In the genomic region with DNA sequence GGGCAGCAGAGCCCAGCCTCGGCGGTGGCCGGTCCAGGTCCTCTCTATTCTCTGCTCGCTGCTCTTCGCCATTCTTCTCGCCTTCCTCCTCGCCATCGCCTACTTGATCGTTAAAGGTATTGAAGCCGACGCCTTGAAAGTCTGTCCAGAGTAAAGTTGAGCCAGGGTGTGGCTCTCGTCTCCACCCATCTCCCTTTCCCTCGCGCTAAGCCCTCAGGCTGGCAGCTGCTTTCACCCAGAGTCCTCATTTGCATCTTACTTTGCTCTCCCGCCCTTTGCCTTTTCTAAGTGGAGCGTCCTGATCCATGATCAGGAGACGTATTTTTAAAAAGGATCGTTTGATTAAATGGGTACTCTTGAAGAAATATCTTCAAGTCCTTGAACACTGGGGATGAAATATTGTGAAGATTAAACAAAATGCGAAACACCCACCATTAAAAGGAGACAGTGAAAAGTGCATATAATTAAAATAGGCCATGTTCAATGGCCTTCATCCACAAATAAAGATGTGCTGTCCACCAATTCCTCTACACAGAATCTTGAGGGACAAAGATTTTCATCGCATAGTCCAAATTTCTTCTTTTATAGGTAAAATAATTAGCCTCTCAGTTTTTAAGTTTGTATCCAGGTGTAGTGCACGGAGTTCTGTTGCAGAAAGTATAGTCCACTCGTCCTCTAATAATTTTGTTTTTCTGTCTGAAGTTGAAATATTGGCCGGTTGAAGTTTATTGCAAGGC, we compare ENCODE assay signal across 8 cellular contexts. TPM values are rescaled to one million over a fixed set of nuclear protein-coding genes. Genes with fewer than 3 reads are reported as not detected.
DNase-seq lines count a peak whose midpoint lies in the region; ATAC-seq and TF ChIP-seq lines count a peak whose summit lies in the region.

No MANE protein-coding gene starts in this region.

- peaks cover 19% of the 10 kb centered on the region for H3K36me3 ChIP-seq in PC-3 (ENCODE audit: low read depth, low read length)
- peaks cover 0 to 17% of the 10 kb centered on the region in 2 donors for H3K36me3 ChIP-seq in left lung
- peaks cover 0 to 8% (median 3%) of the 10 kb centered on the region in 3 donors for H3K36me3 ChIP-seq in tibial artery

- H3K4me3 Mint-ChIP-seq in activated naive CD4-positive, alpha-beta T cell treated with anti-CD3 and anti-CD28 coated beads for 36 hours, result peak overlapping the region; percentile 100

- peak overlapping the region; percentile 87 for H3K4me2 ChIP-seq in PC-3 (ENCODE audit: low read length)

- peaks cover 63% of the 10 kb centered on the region for H3K79me2 ChIP-seq in PC-3 (ENCODE audit: low read length)

- H3K36me3 Mint-ChIP-seq in activated naive CD4-positive, alpha-beta T cell treated with anti-CD3 and anti-CD28 coated beads for 36 hours (ENCODE audit: low read depth), result peaks cover 24% of the 10 kb centered on the region

- CTCF ChIA-PET in activated naive CD4-positive, alpha-beta T cell treated with anti-CD3 and anti-CD28 coated beads for 36 hours (lab: Charles Lee), result no interaction called here
- CTCF ChIA-PET in PC-3 (lab: Charles Lee), result interaction anchor here (0.6 kb wide), 1 partner anchor 341 kb away, joined by 9 read pairs; no protein-coding TSS in a partner anchor

- peak; percentile 29 for ATAC-seq in PC-3
- ATAC-seq in left lung, result peak; percentile 32

- H3K9ac ChIP-seq in PC-3 (ENCODE audit: low read length), result peak overlapping the region; percentile 98

- peak overlapping the region; percentile 99 for H3K4me3 ChIP-seq in PC-3 (ENCODE audit: low read length)
- peak overlapping the region; percentile 88 to 89 for H3K4me3 ChIP-seq in cardiac fibroblast (replicated peaks in 1 of 2; ENCODE audit: low read depth in 2 of 2, low read length in 2 of 2)
- peak overlapping the region; percentile 85 to 95 for H3K4me3 ChIP-seq in left lung
- H3K4me3 ChIP-seq in tibial artery, result peak overlapping the region; percentile 90 to 95

- no peaks in the 10 kb centered on the region for H3F3A ChIP-seq in PC-3 (ENCODE audit: low read length, unreplicated experiment)

- H3K4me1 Mint-ChIP-seq in activated naive CD4-positive, alpha-beta T cell treated with anti-CD3 and anti-CD28 coated beads for 36 hours (ENCODE audit: low read depth), result peaks cover 56% of the 10 kb centered on the region

- TF ChIP-seq CTCF in PC-3 (conservative IDR thresholded peaks at IDR 0.05; ENCODE audit: low read depth, low read length), result no peak
- TF ChIP-seq CTCF in cardiac fibroblast (IDR thresholded peaks at IDR 0.05; ENCODE audit: low read depth, low read length), result no peak
- no peak for TF ChIP-seq CTCF in left lung (IDR thresholded peaks at IDR 0.05)
- no peak for TF ChIP-seq CTCF in tibial artery (IDR thresholded peaks at IDR 0.05)

- peak overlapping the region; percentile 99 for H3K27ac Mint-ChIP-seq in activated naive CD4-positive, alpha-beta T cell treated with anti-CD3 and anti-CD28 coated beads for 36 hours

- H3K9me3 Mint-ChIP-seq in activated naive CD4-positive, alpha-beta T cell treated with anti-CD3 and anti-CD28 coated beads for 36 hours, result no peaks in the 10 kb centered on the region

- no peaks in the 10 kb centered on the region for H3K27me3 ChIP-seq in PC-3 (ENCODE audit: low read length)
- H3K27me3 ChIP-seq in left lung, result no peaks in the 10 kb centered on the region
- H3K27me3 ChIP-seq in tibial artery, result no peaks in the 10 kb centered on the region

- H3K9me2 ChIP-seq in PC-3 (replicated peaks; ENCODE audit: low read length), result no peaks in the 10 kb centered on the region

- H3K4me1 ChIP-seq in PC-3 (ENCODE audit: insufficient read depth, low read length), result peaks cover 22% of the 10 kb centered on the region
- H3K4me1 ChIP-seq in left lung, result peaks cover 20 to 51% of the 10 kb centered on the region in 2 donors
- H3K4me1 ChIP-seq in tibial artery, result peaks cover 0 to 52% (median 25%) of the 10 kb centered on the region in 4 donors

- H2AFZ ChIP-seq in PC-3 (ENCODE audit: low read length), result peak overlapping the region; percentile 91

- H3K27ac ChIP-seq in PC-3 (ENCODE audit: low read length), result peak overlapping the region; percentile 83
- peak overlapping the region; percentile 98 to 99 for H3K27ac ChIP-seq in left lung
- H3K27ac ChIP-seq in tibial artery, result peak overlapping the region; percentile 97 to 98

- in situ Hi-C loops in KBM-7 (cut with MboI; ENCODE audit: low pct_unique_long_range_greater_than_20kb, low sequenced_read_pairs), result no loop called here

- intact Hi-C loops in activated naive CD4-positive, alpha-beta T cell treated with anti-CD3 and anti-CD28 coated beads for 36 hours (cut with micrococcal nuclease), result loop anchor here (2.0 to 5.0 kb wide), 3 partner anchors 302 to 622 kb away; a partner anchor contains a TSS
- intact Hi-C loops in PC-3 (cut with micrococcal nuclease) (no loop called here), left lung (cut with DNase I) (no loop called here), tibial artery (cut with DNase I; ENCODE audit: low total_unique reads) (no loop called here)

- DNase-seq in activated naive CD4-positive, alpha-beta T cell treated with anti-CD3 and anti-CD28 coated beads for 36 hours, result peak; percentile 50
- no peak for DNase-seq in activated naive CD4-positive, alpha-beta T cell (lab: John Stamatoyannopoulos, UW)
- DNase-seq in H4 (ENCODE audit: low spot score), result peak; percentile 64
- DNase-seq in KBM-7, result peak; percentile 78
- DNase-seq in PC-3, result peak; percentile 80
- peak; percentile 24 to 49 for DNase-seq in cardiac fibroblast (ENCODE audit: low read depth in 2 of 2)
- peak in 1 of 2 donors; percentile 59 for DNase-seq in left lung
- DNase-seq in tibial artery, result peak in 1 of 2 donors; percentile 35

- H4K20me1 ChIP-seq in PC-3 (ENCODE audit: low read length), result peaks cover 32% of the 10 kb centered on the region

- BruUV-seq in PC-3 (replicated peaks; lab: Mats Ljungman, UMichigan), result TSS peak; percentile 60

- no peaks in the 10 kb centered on the region for H3K27me3 Mint-ChIP-seq in activated naive CD4-positive, alpha-beta T cell treated with anti-CD3 and anti-CD28 coated beads for 36 hours (ENCODE audit: low read depth)

- POLR2A ChIA-PET in PC-3 (lab: Charles Lee; ENCODE audit: unreplicated experiment), result no interaction called here

- H3K9me3 ChIP-seq in PC-3 (ENCODE audit: low read length), result no peaks in the 10 kb centered on the region
- H3K9me3 ChIP-seq in left lung, result no peaks in the 10 kb centered on the region
- H3K9me3 ChIP-seq in tibial artery, result no peaks in the 10 kb centered on the region

RNA-seq across cellular contexts. Expression of a gene that starts 0.7 kb away (rescaled TPM):
- 10 to 100 TPM; 17.0 to 17.2 TPM for total RNA-seq in activated naive CD4-positive, alpha-beta T cell treated with anti-CD3 and anti-CD28 coated beads for 36 hours
- total RNA-seq in H4 (2014; rRNA removed; shearing (Covaris generic)), result 37.3 and 45.9 TPM in 2 replicates
- total RNA-seq in PC-3 (2014; rRNA removed) (19.0 and 21.4 TPM in 2 replicates), left lung (10 to 100 TPM; 15.1 to 23.4 TPM)

RNA-seq across cellular contexts. Expression of a gene that starts 1.8 kb away (rescaled TPM):
- 100 to 1,000 TPM; 123 to 128 TPM for total RNA-seq in activated naive CD4-positive, alpha-beta T cell treated with anti-CD3 and anti-CD28 coated beads for 36 hours
- total RNA-seq in H4 (2014; rRNA removed; shearing (Covaris generic)), result 78.6 and 79.0 TPM in 2 replicates
- total RNA-seq in PC-3 (2014; rRNA removed), result 120 and 140 TPM in 2 replicates
- 10 to 100 TPM; 68.8 to 85.1 TPM for total RNA-seq in left lung

Comparison
In these comparisons a context has a peak if more than half of its experiments do, and no peak if none do; other contexts are left out.
1. DNase-seq: peak in activated naive CD4-positive, alpha-beta T cell treated with anti-CD3 and anti-CD28 coated beads for 36 hours (single experiment), H4 (single experiment), KBM-7 (single experiment), PC-3 (single experiment) and cardiac fibroblast (2 of 2); none in activated naive CD4-positive, alpha-beta T cell (0 of 4).
2. Peak in every context shown above with its lines, with median percentiles within 50 percentile points of each other: H3K27ac ChIP-seq and H3K4me3 ChIP-seq.